13 cellular contexts compared by ENCODE assay signal in genomic region chr10:71745659-71746250, GRCh38. TPM values are rescaled to one million over a fixed set of nuclear protein-coding genes. Genes with fewer than 3 reads are reported as not detected.
DNase-seq lines count a peak whose midpoint lies in the region; ATAC-seq and TF ChIP-seq lines count a peak whose summit lies in the region.
"Had no signal": no experiment of that assay in that cellular context is flagged by ENCODE, and none has a peak within 500 bp of the region (broad histone marks: within the 10 kb centered on the region; RNA-seq: fewer than 3 reads in every experiment).

No MANE protein-coding gene starts in this region.

- intact Hi-C loops in left ventricle myocardium superior (cut with micrococcal nuclease) (no loop called here), body of pancreas (cut with DNase I) (no loop called here)

- H3K9me3 ChIP-seq in cardiac muscle cell (ENCODE audit: low read depth): no peaks in the 10 kb centered on the region
- H3K9me3 ChIP-seq in body of pancreas: no peaks in the 10 kb centered on the region

- TF ChIP-seq POLR2A in body of pancreas (IDR thresholded peaks at IDR 0.05): no peak

- peaks cover 24% of the 10 kb centered on the region for H3K4me1 ChIP-seq in cardiac muscle cell (ENCODE audit: low read depth)
- peaks cover 30% of the 10 kb centered on the region for H3K4me1 ChIP-seq in body of pancreas

- ATAC-seq in left ventricle myocardium superior (no peak), body of pancreas (no peak), GM18870 (IDR thresholded peaks at IDR 0.05; ENCODE audit: unreplicated experiment) (no peak), GM21619 (IDR thresholded peaks at IDR 0.05; ENCODE audit: unreplicated experiment) (no peak)

- H3K36me3 ChIP-seq in cardiac muscle cell (no peaks in the 10 kb centered on the region), body of pancreas (replicated peaks in 1 of 2; ENCODE audit: insufficient read depth in 1 of 2, low read depth in 2 of 2) (peaks cover 0 to 2% of the 10 kb centered on the region in 2 donors)

- DNase-seq in cardiac muscle cell (ENCODE audit: low read depth in 1 of 2, low spot score in 1 of 2) (no peak), left ventricle myocardium superior (no peak), body of pancreas (no peak), myocyte (ENCODE audit: low read depth) (peak; percentile 77), NCI-H1092 treated with DMSO at 0.1 percent for 48 hours (lab: John Stamatoyannopoulos, UW) (no peak), NCI-H2227 treated with DMSO at 0.1 percent for 48 hours (lab: John Stamatoyannopoulos, UW) (no peak)
- DNase-seq: hippocampal formation, NCI-H1105 treated with DMSO at 0.1 percent for 48 hours, NCI-H69 had no signal

- H3K27ac ChIP-seq in cardiac muscle cell (peak overlapping the region; percentile 86), body of pancreas (peak overlapping the region in 3 of 4 donors; percentile 32 to 67 (median 52))

- WGBS in body of pancreas, 2 donors: 79 to 80% methylated on average over 1 to 2 of the region's 2 CpGs

- H3K27me3 ChIP-seq in cardiac muscle cell: no peaks in the 10 kb centered on the region
- H3K27me3 ChIP-seq in body of pancreas: no peaks in the 10 kb centered on the region

- no peak for TF ChIP-seq CTCF in cardiac muscle cell (IDR thresholded peaks at IDR 0.05; ENCODE audit: low read depth, low read length)
- TF ChIP-seq CTCF in body of pancreas (IDR thresholded peaks at IDR 0.05): no peak

- H3K4me3 ChIP-seq in cardiac muscle cell (no peak overlapping the region), body of pancreas (no peak overlapping the region)

RNA-seq across cellular contexts. Expression of gene C10orf105, which starts 26.2 kb away (rescaled TPM):
- total RNA-seq in cardiac muscle cell (0.03 TPM in 1 of 2 replicates, not detected in the other), left ventricle myocardium superior (0.07 TPM), body of pancreas (not detected), myocyte (0.03 TPM in 1 of 2 replicates, not detected in the other)
- 0.85 TPM in 1 of 2 replicates, not detected in the other for polyA plus RNA-seq in cardiac muscle cell
- 0.08 TPM for polyA plus RNA-seq in myocyte (2012)
- total RNA-seq: renal cortical epithelial cell, SK-MEL-5 had no signal

RNA-seq across cellular contexts. Expression of gene VSIR, which starts 27.6 kb away (rescaled TPM):
- total RNA-seq in cardiac muscle cell: 1.3 and 1.7 TPM in 2 replicates
- polyA plus RNA-seq in cardiac muscle cell: 1.5 and 1.8 TPM in 2 replicates
- 127 TPM for total RNA-seq in left ventricle myocardium superior
- total RNA-seq in body of pancreas: 10 to 100 TPM; 14.8 to 17.1 TPM
- total RNA-seq in myocyte: 30.2 and 41.2 TPM in 2 replicates
- polyA plus RNA-seq in myocyte (2012): 30.3 TPM
